1 cellular context compared by ENCODE assay signal in the genomic region with DNA sequence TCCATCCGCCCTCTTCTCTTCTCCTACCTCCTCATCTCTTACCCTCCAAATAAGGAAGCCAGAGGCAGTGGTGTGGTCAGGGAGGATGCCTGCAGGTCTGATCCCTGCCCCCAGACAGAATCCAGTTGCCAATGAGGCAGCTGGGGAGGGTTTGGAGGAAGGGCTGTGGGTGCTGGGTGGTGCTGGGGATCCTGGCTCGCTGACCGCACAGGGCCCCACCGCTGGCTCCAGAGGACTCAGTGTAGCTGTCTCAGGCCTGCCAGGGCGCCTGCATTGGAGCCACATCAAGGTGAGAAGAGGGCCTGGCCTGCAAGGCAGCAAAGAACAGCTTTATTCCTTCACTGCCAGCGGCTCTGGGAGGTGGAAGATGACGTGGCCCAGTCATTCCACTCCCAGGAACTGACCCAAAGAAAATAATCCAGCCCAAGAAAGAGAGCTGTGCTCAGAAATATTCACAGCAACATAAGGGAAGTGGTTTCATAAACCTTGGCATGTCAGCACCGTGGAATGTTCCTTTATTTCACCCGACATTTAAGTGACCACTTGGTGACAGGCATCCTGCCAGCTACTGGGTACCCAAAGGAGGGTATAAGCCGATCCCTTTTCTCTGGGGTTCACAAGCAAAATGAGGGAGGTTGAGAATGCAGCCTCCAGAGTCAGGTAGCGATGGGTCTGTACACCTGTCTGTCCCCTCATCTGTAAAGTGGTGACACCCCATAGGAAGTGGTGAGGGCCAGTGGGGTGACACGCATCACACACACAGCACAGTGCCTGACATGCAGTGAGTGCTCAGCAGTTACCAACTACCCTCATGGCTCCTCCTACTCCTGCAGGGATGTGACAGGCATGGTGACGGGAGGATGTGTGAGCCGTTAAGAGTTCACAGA.
TF ChIP-seq lines count a peak whose summit lies in the region.

No MANE protein-coding gene starts in this region.

TF ChIP-seq in SK-N-SH treated with all-trans-retinoic acid at 6 μM for 48 hours, 23 proteins besides CTCF, POLR2A, EP300 and RAD21 (continued from another document):
- TF ChIP-seq, protein P1, sequence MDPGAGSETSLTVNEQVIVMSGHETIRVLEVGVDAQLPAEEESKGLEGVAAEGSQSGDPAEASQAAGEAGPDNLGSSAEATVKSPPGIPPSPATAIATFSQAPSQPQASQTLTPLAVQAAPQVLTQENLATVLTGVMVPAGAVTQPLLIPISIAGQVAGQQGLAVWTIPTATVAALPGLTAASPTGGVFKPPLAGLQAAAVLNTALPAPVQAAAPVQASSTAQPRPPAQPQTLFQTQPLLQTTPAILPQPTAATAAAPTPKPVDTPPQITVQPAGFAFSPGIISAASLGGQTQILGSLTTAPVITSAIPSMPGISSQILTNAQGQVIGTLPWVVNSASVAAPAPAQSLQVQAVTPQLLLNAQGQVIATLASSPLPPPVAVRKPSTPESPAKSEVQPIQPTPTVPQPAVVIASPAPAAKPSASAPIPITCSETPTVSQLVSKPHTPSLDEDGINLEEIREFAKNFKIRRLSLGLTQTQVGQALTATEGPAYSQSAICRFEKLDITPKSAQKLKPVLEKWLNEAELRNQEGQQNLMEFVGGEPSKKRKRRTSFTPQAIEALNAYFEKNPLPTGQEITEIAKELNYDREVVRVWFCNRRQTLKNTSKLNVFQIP (CRISPR knock-in tag; IDR thresholded peaks at IDR 0.05; ENCODE audit: borderline replicate concordance, low read depth) = no peak
- TF ChIP-seq TOX (CRISPR knock-in tag; IDR thresholded peaks at IDR 0.05; ENCODE audit: borderline replicate concordance) (no peak), ISL1 (CRISPR knock-in tag; IDR thresholded peaks at IDR 0.05) (no peak), TCF4 (CRISPR knock-in tag; IDR thresholded peaks at IDR 0.05; ENCODE audit: borderline replicate concordance) (no peak), ZFP3 (CRISPR knock-in tag; IDR thresholded peaks at IDR 0.05) (no peak), ZNF70 (CRISPR knock-in tag; IDR thresholded peaks at IDR 0.05) (no peak)
- TF ChIP-seq, protein P2, sequence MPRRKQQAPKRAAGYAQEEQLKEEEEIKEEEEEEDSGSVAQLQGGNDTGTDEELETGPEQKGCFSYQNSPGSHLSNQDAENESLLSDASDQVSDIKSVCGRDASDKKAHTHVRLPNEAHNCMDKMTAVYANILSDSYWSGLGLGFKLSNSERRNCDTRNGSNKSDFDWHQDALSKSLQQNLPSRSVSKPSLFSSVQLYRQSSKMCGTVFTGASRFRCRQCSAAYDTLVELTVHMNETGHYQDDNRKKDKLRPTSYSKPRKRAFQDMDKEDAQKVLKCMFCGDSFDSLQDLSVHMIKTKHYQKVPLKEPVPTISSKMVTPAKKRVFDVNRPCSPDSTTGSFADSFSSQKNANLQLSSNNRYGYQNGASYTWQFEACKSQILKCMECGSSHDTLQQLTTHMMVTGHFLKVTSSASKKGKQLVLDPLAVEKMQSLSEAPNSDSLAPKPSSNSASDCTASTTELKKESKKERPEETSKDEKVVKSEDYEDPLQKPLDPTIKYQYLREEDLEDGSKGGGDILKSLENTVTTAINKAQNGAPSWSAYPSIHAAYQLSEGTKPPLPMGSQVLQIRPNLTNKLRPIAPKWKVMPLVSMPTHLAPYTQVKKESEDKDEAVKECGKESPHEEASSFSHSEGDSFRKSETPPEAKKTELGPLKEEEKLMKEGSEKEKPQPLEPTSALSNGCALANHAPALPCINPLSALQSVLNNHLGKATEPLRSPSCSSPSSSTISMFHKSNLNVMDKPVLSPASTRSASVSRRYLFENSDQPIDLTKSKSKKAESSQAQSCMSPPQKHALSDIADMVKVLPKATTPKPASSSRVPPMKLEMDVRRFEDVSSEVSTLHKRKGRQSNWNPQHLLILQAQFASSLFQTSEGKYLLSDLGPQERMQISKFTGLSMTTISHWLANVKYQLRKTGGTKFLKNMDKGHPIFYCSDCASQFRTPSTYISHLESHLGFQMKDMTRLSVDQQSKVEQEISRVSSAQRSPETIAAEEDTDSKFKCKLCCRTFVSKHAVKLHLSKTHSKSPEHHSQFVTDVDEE (CRISPR knock-in tag; IDR thresholded peaks at IDR 0.05) = no peak
